ENCODE assay signal across 15 cellular contexts in the genomic region with DNA sequence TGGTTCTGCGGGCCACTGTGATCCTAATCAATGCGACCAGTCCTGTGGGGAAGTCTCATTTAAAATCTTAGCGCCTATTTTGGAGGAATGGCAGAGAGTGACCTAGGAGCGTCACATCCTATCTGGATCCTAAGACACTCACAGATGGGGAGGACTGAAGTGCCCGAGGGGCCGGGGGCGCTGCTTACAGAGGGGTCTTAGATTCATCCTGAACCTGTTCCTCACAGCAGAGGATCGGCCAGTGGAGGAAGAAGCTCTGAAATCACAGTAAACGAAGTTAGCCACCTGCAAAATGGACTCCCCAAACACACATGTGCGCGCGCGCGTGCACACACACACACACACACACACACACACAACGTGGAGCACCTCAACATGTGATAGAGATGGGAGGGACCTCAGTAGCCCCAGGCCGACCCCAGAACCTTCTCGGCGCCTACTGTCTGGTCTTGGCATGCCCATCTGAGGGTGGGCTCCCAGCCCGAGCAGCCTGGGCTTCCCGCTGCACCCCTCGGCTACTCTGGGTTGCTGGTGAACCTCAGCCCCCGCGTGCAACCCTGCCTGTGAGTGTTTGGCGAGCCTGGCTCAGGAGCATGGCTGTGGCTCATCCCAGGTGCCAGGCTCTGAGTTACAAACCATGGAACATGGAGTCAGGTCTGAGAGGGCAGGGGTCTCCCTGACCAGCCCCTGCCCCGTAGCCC.
DNase-seq lines count a peak whose midpoint lies in the region; ATAC-seq, FAIRE-seq and TF ChIP-seq lines count a peak whose summit lies in the region.
"Had no signal": no experiment of that assay in that cellular context is flagged by ENCODE, and none has a peak within 500 bp of the region (broad histone marks: within the 10 kb centered on the region; RNA-seq: fewer than 3 reads in every experiment).

No MANE protein-coding gene starts in this region.

- DNase-seq in right lobe of liver (peak; percentile 7 to 42 (median 28)), HepG2 (ENCODE audit: low spot score) (no peak), lower lobe of right lung (peak; percentile 25), sigmoid colon (peak; percentile 36), NCI-H345 (lab: John Stamatoyannopoulos, UW) (no peak), NCI-H2227 treated with DMSO at 0.1 percent for 48 hours (lab: John Stamatoyannopoulos, UW) (no peak), T-cell (no peak)
- DNase-seq: BE2C; CD4-positive, alpha-beta memory T cell; DMS79 had no signal

- H3K4me1 Mint-ChIP-seq in T-cell: no peaks in the 10 kb centered on the region
- H3K4me1 Mint-ChIP-seq: CD4-positive, alpha-beta memory T cell had no signal

- peaks cover 0 to 10% (median 6%) of the 10 kb centered on the region in 3 donors for H3K9me3 Mint-ChIP-seq in T-cell

- H3K27ac ChIP-seq in right lobe of liver (no peak overlapping the region), HepG2 (ENCODE audit: extremely low read length, insufficient read depth, low read length) (no peak overlapping the region), lower lobe of right lung (no peak overlapping the region), sigmoid colon (no peak overlapping the region)
- H3K27ac ChIP-seq: C4-2B had no signal

- H3K27me3 Mint-ChIP-seq in T-cell: peaks cover 6 to 8% of the 10 kb centered on the region in 2 donors

- H3K4me3 ChIP-seq in right lobe of liver (no peak overlapping the region), HepG2 (replicated peaks in 1 of 3; ENCODE audit: insufficient read depth in 1 of 3, low read depth in 2 of 3, low read length in 3 of 3) (no peak overlapping the region), lower lobe of right lung (no peak overlapping the region), sigmoid colon (no peak overlapping the region)
- H3K4me3 ChIP-seq: HAP-1 had no signal

- no peak for FAIRE-seq in HepG2 (lab: Jason Lieb, UNC)
- FAIRE-seq: A204.1, GM12891, H1 had no signal

- in situ Hi-C loops in HepG2 (cut with HindIII; ENCODE audit: extremely low pct_ligation_motif_present, low pct_unique_long_range_greater_than_20kb): no loop called here

- intact Hi-C loops in right lobe of liver (cut with DNase I) (no loop called here), HepG2 (cut with micrococcal nuclease; ENCODE audit: unreplicated experiment) (no loop called here), lower lobe of right lung (cut with DNase I) (no loop called here), sigmoid colon (cut with DNase I) (no loop called here)

- no peak overlapping the region for H3K4me3 Mint-ChIP-seq in T-cell
- H3K4me3 Mint-ChIP-seq: CD4-positive, alpha-beta memory T cell had no signal

- H3K4me2 ChIP-seq in HepG2 (ENCODE audit: low read depth, low read length): no peak overlapping the region

- H4K20me1 ChIP-seq in HepG2 (ENCODE audit: insufficient read depth, low read length): no peaks in the 10 kb centered on the region

- no peak for ATAC-seq in right lobe of liver
- ATAC-seq in HepG2: no peak
- ATAC-seq in lower lobe of right lung: no peak
- ATAC-seq in T-cell (replicated peaks in 1 of 4): no peak

- H3K9ac ChIP-seq in HepG2 (ENCODE audit: insufficient read depth, low read depth, low read length): no peak overlapping the region

- H2AFZ ChIP-seq in HepG2 (ENCODE audit: low read length): no peak overlapping the region

- TF ChIP-seq CTCF in right lobe of liver (IDR thresholded peaks at IDR 0.05) (no peak), HepG2 (CRISPR knock-in tag; IDR thresholded peaks at IDR 0.05) (no peak), lower lobe of right lung (IDR thresholded peaks at IDR 0.05) (no peak), sigmoid colon (IDR thresholded peaks at IDR 0.05) (no peak)

- no peak overlapping the region for H3K27ac Mint-ChIP-seq in T-cell

- no peaks in the 10 kb centered on the region for H3K36me3 Mint-ChIP-seq in T-cell
- H3K36me3 Mint-ChIP-seq: CD4-positive, alpha-beta memory T cell had no signal

- TF ChIP-seq POLR2A in right lobe of liver (IDR thresholded peaks at IDR 0.05) (no peak), HepG2 (IDR thresholded peaks at IDR 0.05; ENCODE audit: insufficient read depth in 1 of 2, low read depth in 2 of 2, low read length in 2 of 2) (no peak), sigmoid colon (IDR thresholded peaks at IDR 0.05) (no peak)

- no TSS peak for BruUV-seq in HepG2 (replicated peaks; lab: Mats Ljungman, UMichigan)

- CTCF ChIA-PET in HepG2 (lab: Yijun Ruan, JAX; ENCODE audit: low intra/inter-chr PET ratio, low total read pairs) (no interaction called here), T-cell (lab: Charles Lee) (no interaction called here)

- H3K4me1 ChIP-seq in right lobe of liver: no peaks in the 10 kb centered on the region
- H3K4me1 ChIP-seq in HepG2 (ENCODE audit: insufficient read depth, low read length): no peaks in the 10 kb centered on the region
- H3K4me1 ChIP-seq in lower lobe of right lung: no peaks in the 10 kb centered on the region
- no peaks in the 10 kb centered on the region for H3K4me1 ChIP-seq in sigmoid colon
- H3K4me1 ChIP-seq: BE2C, HAP-1 had no signal

- no peak for TF ChIP-seq EP300 in HepG2 (IDR thresholded peaks at IDR 0.05; ENCODE audit: low read depth in 2 of 2, low read length in 2 of 2)
- no peak for TF ChIP-seq EP300 in HepG2 (CRISPR knock-in tag; IDR thresholded peaks at IDR 0.05; ENCODE audit: borderline replicate concordance)
- no peak for TF ChIP-seq EP300 in sigmoid colon (IDR thresholded peaks at IDR 0.05)

- WGBS in right lobe of liver (ENCODE audit: insufficient coverage, low coverage, low lambda C conversion rate, missing lambda C conversion rate): 65% methylated on average over 15 of the region's 25 CpGs
- 0% methylated on average over 3 of the region's 25 CpGs for WGBS in HepG2 (ENCODE audit: low lambda C conversion rate)
- 80 to 85% methylated on average over 25 of the region's 25 CpGs for WGBS in sigmoid colon, 2 donors

- POLR2A ChIA-PET in HepG2 (lab: Yijun Ruan, JAX) (no interaction called here), T-cell (lab: Charles Lee) (no interaction called here)

- no peaks in the 10 kb centered on the region for H3K79me2 ChIP-seq in HepG2 (ENCODE audit: insufficient read depth, low read length)

- no peaks in the 10 kb centered on the region for H3K9me3 ChIP-seq in right lobe of liver
- no peaks in the 10 kb centered on the region for H3K9me3 ChIP-seq in HepG2 (ENCODE audit: low read length)
- H3K9me3 ChIP-seq in lower lobe of right lung: no peaks in the 10 kb centered on the region
- H3K9me3 ChIP-seq in sigmoid colon: no peaks in the 10 kb centered on the region
- H3K9me3 ChIP-seq: HAP-1 had no signal

- H3K27me3 ChIP-seq in right lobe of liver (no peaks in the 10 kb centered on the region), HepG2 (ENCODE audit: control insufficient read depth in 1 of 2, insufficient read depth in 2 of 2, low read length in 2 of 2) (peaks cover 8 to 27% of the 10 kb centered on the region in 2 experiments; a peak in 3 of 5 replicates), lower lobe of right lung (ENCODE audit: low read depth) (no peaks in the 10 kb centered on the region), sigmoid colon (peaks cover 0 to 25% (median 2%) of the 10 kb centered on the region in 3 donors)
- H3K27me3 ChIP-seq: BE2C had no signal

- no peak for TF ChIP-seq RAD21 in HepG2 (CRISPR knock-in tag; IDR thresholded peaks at IDR 0.05)

- H3K36me3 ChIP-seq in right lobe of liver: no peaks in the 10 kb centered on the region
- no peaks in the 10 kb centered on the region for H3K36me3 ChIP-seq in HepG2 (replicated peaks in 1 of 2; ENCODE audit: control insufficient read depth in 1 of 2, insufficient read depth in 2 of 2, low read length in 2 of 2)
- H3K36me3 ChIP-seq in lower lobe of right lung: no peaks in the 10 kb centered on the region
- H3K36me3 ChIP-seq in sigmoid colon: no peaks in the 10 kb centered on the region
- H3K36me3 ChIP-seq: BE2C, HAP-1 had no signal

TF ChIP-seq in HepG2, 621 proteins besides CTCF, POLR2A, EP300 and RAD21:
- TF ChIP-seq ZMAT3 (CRISPR knock-in tag; conservative IDR thresholded peaks at IDR 0.05) (no peak), ZNF670 (CRISPR knock-in tag; IDR thresholded peaks at IDR 0.05; ENCODE audit: borderline replicate concordance) (no peak)

Comparison
In these comparisons a context has a peak if more than half of its experiments do, and no peak if none do; other contexts are left out.
1. DNase-seq: peak in right lobe of liver (3 of 3), lower lobe of right lung (single experiment) and sigmoid colon (single experiment); none in HepG2 (single experiment), NCI-H345 (single experiment), NCI-H2227 treated with DMSO at 0.1 percent for 48 hours (single experiment) and T-cell (0 of 34).